In the genomic region with DNA sequence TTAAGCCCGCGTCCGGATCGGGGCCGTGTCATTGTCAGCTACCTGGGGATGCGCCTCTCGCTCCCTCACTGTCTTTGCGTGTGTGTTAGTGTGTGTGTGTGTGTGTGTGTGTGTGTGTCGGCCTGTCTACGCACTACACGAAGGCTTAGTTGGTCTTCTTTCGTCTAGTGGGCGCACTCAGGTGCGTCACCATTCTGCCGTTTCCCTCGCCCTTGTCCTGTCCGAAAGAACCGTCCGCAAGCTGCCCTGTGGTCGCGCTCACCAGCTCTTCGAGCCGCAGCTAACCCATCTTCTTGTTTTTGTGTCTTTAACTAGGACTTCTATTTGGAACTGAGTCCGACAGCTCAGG, we compare ENCODE assay signal across 8 cellular contexts. TPM values are rescaled to one million over a fixed set of nuclear protein-coding genes. Genes with fewer than 3 reads are reported as not detected.
DNase-seq lines count a peak whose midpoint lies in the region; ATAC-seq and TF ChIP-seq lines count a peak whose summit lies in the region.

No MANE protein-coding gene starts in this region.

- H3K4me1 Mint-ChIP-seq in T-helper 1 cell treated with Interleukin-12 subunit alpha and Interleukin-12 subunit beta and Interleukin-4 antibody, amounts not matched to agents 30 μg/mL and 1 μg/mL, for 36 hours (ENCODE audit: low read depth) = peaks cover 13% of the 10 kb centered on the region

- no peaks in the 10 kb centered on the region for H3K9me3 Mint-ChIP-seq in T-helper 1 cell treated with Interleukin-12 subunit alpha and Interleukin-12 subunit beta and Interleukin-4 antibody, amounts not matched to agents 30 μg/mL and 1 μg/mL, for 36 hours

- H3K4me3 Mint-ChIP-seq in T-helper 1 cell treated with Interleukin-12 subunit alpha and Interleukin-12 subunit beta and Interleukin-4 antibody, amounts not matched to agents 30 μg/mL and 1 μg/mL, for 36 hours = peak overlapping the region; percentile 70

- intact Hi-C loops in ascending aorta (cut with DNase I) = no loop called here

- H3K9me3 ChIP-seq in ascending aorta = no peaks in the 10 kb centered on the region
- H3K9me3 ChIP-seq in thoracic aorta = no peaks in the 10 kb centered on the region

- peaks cover 73% of the 10 kb centered on the region for H3K27me3 Mint-ChIP-seq in T-helper 1 cell treated with Interleukin-12 subunit alpha and Interleukin-12 subunit beta and Interleukin-4 antibody, amounts not matched to agents 30 μg/mL and 1 μg/mL, for 36 hours (ENCODE audit: low read depth)

- H3K36me3 Mint-ChIP-seq in T-helper 1 cell treated with Interleukin-12 subunit alpha and Interleukin-12 subunit beta and Interleukin-4 antibody, amounts not matched to agents 30 μg/mL and 1 μg/mL, for 36 hours (ENCODE audit: low read depth) = no peaks in the 10 kb centered on the region

- H3K27ac ChIP-seq in ascending aorta (no peak overlapping the region), thoracic aorta (no peak overlapping the region)

- H3K36me3 ChIP-seq in ascending aorta (no peaks in the 10 kb centered on the region), thoracic aorta (no peaks in the 10 kb centered on the region)

- no peak for TF ChIP-seq CTCF in ascending aorta (IDR thresholded peaks at IDR 0.05)
- no peak for TF ChIP-seq CTCF in thoracic aorta (IDR thresholded peaks at IDR 0.05)

- no peak for DNase-seq in T-helper 1 cell
- DNase-seq in ascending aorta (ENCODE audit: low spot score in 2 of 2) = no peak
- DNase-seq in kidney tubule cell (ENCODE audit: low spot score) = peak; percentile 21
- DNase-seq in thoracic aorta (ENCODE audit: low spot score) = no peak
- no peak for DNase-seq in glomerular visceral epithelial cell (ENCODE audit: extremely low spot score)

- H3K27me3 ChIP-seq in ascending aorta = no peaks in the 10 kb centered on the region
- H3K27me3 ChIP-seq in thoracic aorta (replicated peaks; ENCODE audit: insufficient read depth) = no peaks in the 10 kb centered on the region

- peak overlapping the region; percentile 68 to 83 for H3K4me3 ChIP-seq in ascending aorta
- peak overlapping the region; percentile 81 for H3K4me3 ChIP-seq in thoracic aorta

- ATAC-seq in thoracic aorta (ENCODE audit: insufficient number of reproducible peaks, low FRiP score, low read depth) = no peak
- no peak for ATAC-seq in HG02642 (IDR thresholded peaks at IDR 0.05; ENCODE audit: poor library complexity, unreplicated experiment)
- ATAC-seq in HG03469 (IDR thresholded peaks at IDR 0.05; ENCODE audit: unreplicated experiment) = no peak

- peaks cover 0 to 4% of the 10 kb centered on the region in 2 donors for H3K4me1 ChIP-seq in ascending aorta
- H3K4me1 ChIP-seq in thoracic aorta (ENCODE audit: control insufficient read depth in 1 of 2, low read depth in 2 of 2) = peaks cover 0 to 6% of the 10 kb centered on the region in 2 donors

- no peak overlapping the region for H3K27ac Mint-ChIP-seq in T-helper 1 cell treated with Interleukin-12 subunit alpha and Interleukin-12 subunit beta and Interleukin-4 antibody, amounts not matched to agents 30 μg/mL and 1 μg/mL, for 36 hours

RNA-seq across cellular contexts. Expression of a gene that starts 0.7 kb away (rescaled TPM):
- total RNA-seq in ascending aorta = not detected
- under 1 TPM in 1 of 2 donors, not detected in 1; 0.21 TPM for total RNA-seq in thoracic aorta

RNA-seq across cellular contexts. Expression of a gene that starts 37.2 kb away (rescaled TPM):
- 68.6 TPM for total RNA-seq in ascending aorta
- total RNA-seq in thoracic aorta = 10 to 100 TPM; 53.1 to 91.5 TPM
